In genomic region chr6:6582111-6582510, GRCh38 we compare ENCODE assay signal across 30 cellular contexts. TPM values are rescaled to one million over a fixed set of nuclear protein-coding genes. Genes with fewer than 3 reads are reported as not detected.
"Had no signal": no experiment of that assay in that cellular context is flagged by ENCODE, and none has a peak within 500 bp of the region (broad histone marks: within the 10 kb centered on the region; RNA-seq: fewer than 3 reads in every experiment).

No MANE protein-coding gene starts in this region.

- H3K4me3 Mint-ChIP-seq: dendritic cell treated with granulocyte-macrophage colony-stimulating factor and Interleukin-4, amounts not matched to agents 40 ng/mL and 50 ng/mL, for 4 days; endodermal cell; memory B cell; naive B cell; nephron; neural progenitor cell had no signal

- H3K27ac Mint-ChIP-seq: dendritic cell treated with granulocyte-macrophage colony-stimulating factor and Interleukin-4, amounts not matched to agents 40 ng/mL and 50 ng/mL, for 4 days; endodermal cell; memory B cell; nephron; neural progenitor cell; progenitor cell of endocrine pancreas had no signal

- H3K4me1 Mint-ChIP-seq: nephron, neural progenitor cell had no signal

- H3K36me3 Mint-ChIP-seq: neural progenitor cell had no signal

- ATAC-seq: esophagus mucosa; gastrocnemius medialis; heart right ventricle; left lobe of liver; mucosa of descending colon; sciatic nerve; stimulated activated naive CD8-positive, alpha-beta T cell treated with anti-CD3 and anti-CD28 coated beads, Interleukin-15, Interleukin-2, amounts not matched to agents 100 U/mL and 50 U/mL, for 24 hours; upper lobe of right lung had no signal

- H3K27me3 Mint-ChIP-seq: dendritic cell treated with granulocyte-macrophage colony-stimulating factor and Interleukin-4, amounts not matched to agents 40 ng/mL and 50 ng/mL, for 4 days; memory B cell; naive B cell had no signal

- H3K9me3 Mint-ChIP-seq: memory B cell had no signal

- DNase-seq: colonic mucosa; effector CD8-positive, alpha-beta T cell; endodermal cell; foreskin fibroblast; gastrocnemius medialis; heart right ventricle; hippocampal formation; mucosa of descending colon; naive B cell; stimulated activated CD4-positive, alpha-beta T cell treated with anti-CD3 and anti-CD28 coated beads, Interleukin-12 subunit alpha, Interleukin-12 subunit beta, amount 100 ng/mL, for 4 hours; stimulated activated CD4-positive, alpha-beta T cell treated with anti-CD3 and anti-CD28 coated beads, Interleukin-1b, Interleukin-23, amount 100 ng/mL, for 48 hours; stimulated activated CD4-positive, alpha-beta T cell treated with anti-CD3 and anti-CD28 coated beads, Interleukin-4, amount 100 ng/mL, for 1 hour; stimulated activated CD8-positive, alpha-beta memory T cell treated with anti-CD3 and anti-CD28 coated beads, Interleukin-4, amount 100 ng/mL, for 48 hours; stimulated activated naive CD8-positive, alpha-beta T cell treated with anti-CD3 and anti-CD28 coated beads, Interleukin-15, Interleukin-2, amounts not matched to agents 100 U/mL and 50 U/mL, for 24 hours; substantia nigra; testis; upper lobe of right lung; uterus had no signal

RNA-seq across cellular contexts. Expression of gene LY86, which starts 6.4 kb away (rescaled TPM):
- total RNA-seq: chondrocyte, endodermal cell, kidney epithelial cell, osteoblast, progenitor cell of endocrine pancreas, smooth muscle cell had no signal
- polyA plus RNA-seq: smooth muscle cell had no signal
